8 cellular contexts compared by ENCODE assay signal in the genomic region with DNA sequence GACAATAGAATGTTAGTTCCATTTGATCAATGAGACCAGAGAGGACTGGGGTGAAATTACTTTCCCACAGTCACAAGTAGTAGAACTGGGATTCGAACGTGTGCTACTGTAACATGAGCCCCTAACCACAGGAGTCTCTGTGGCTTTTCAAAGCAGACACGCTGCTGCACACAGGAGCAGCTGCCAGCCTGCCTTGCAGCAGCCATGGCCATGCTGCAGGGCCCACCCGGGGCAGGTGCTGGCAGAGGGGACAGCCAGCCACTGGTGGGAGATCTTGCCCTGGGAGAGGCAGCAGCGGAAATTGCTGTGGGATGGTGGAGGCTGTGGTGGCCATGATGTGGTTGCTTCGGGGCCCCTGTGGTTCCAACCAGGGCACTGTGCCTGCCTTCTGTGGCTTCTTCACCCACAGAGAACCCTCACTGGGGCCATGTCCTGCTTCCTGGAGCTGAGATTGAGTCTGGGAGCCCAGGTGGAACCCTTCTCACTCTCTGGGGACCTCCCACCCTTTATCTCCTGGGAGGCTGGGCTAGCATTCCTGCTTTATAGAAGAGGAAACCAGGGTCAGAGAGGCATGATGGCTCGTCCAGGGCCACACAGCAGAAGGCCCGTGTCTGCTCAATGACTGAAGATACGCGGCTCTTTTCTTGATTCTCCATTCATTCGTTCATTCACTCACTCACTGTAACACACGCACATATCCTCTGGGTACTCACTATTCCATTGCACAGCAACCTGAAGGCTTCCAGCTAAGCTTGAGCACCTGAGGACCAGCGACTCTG. TPM values are rescaled to one million over a fixed set of nuclear protein-coding genes. Genes with fewer than 3 reads are reported as not detected.
DNase-seq lines count a peak whose midpoint lies in the region; ATAC-seq lines count a peak whose summit lies in the region.
"Not testable (repeated sequence)": the region's sequence is repeated elsewhere in the genome, so short reads cannot be mapped to it uniquely, and the experiment has no call there.

No MANE protein-coding gene starts in this region.

- intact Hi-C loops in activated CD4-positive, alpha-beta T cell treated with anti-CD3 and anti-CD28 coated beads for 36 hours (cut with DNase I, micrococcal nuclease), result not testable (repeated sequence)

- H3K27me3 Mint-ChIP-seq in activated CD4-positive, alpha-beta T cell treated with anti-CD3 and anti-CD28 coated beads for 36 hours; activated naive CD8-positive, alpha-beta T cell treated with anti-CD3 and anti-CD28 coated beads, Interleukin-2, amount 10 ng/mL, durations not matched to agents 7 days and 5 days; naive thymus-derived CD8-positive, alpha-beta T cell; stimulated activated naive CD8-positive, alpha-beta T cell treated with anti-CD3 and anti-CD28 coated beads, Interleukin-15, amount 100 ng/mL, for 72 hours: not testable (repeated sequence)

- not testable (repeated sequence) for H3K27ac Mint-ChIP-seq in activated CD4-positive, alpha-beta T cell treated with anti-CD3 and anti-CD28 coated beads for 36 hours; activated naive CD8-positive, alpha-beta T cell treated with anti-CD3 and anti-CD28 coated beads, Interleukin-2, amount 10 ng/mL, durations not matched to agents 7 days and 5 days; naive thymus-derived CD8-positive, alpha-beta T cell; stimulated activated naive CD8-positive, alpha-beta T cell treated with anti-CD3 and anti-CD28 coated beads, Interleukin-15, amount 100 ng/mL, for 72 hours

- not testable (repeated sequence) for H3K4me3 Mint-ChIP-seq in activated CD4-positive, alpha-beta T cell treated with anti-CD3 and anti-CD28 coated beads for 36 hours; activated naive CD8-positive, alpha-beta T cell treated with anti-CD3 and anti-CD28 coated beads, Interleukin-2, amount 10 ng/mL, durations not matched to agents 7 days and 5 days; naive thymus-derived CD8-positive, alpha-beta T cell; stimulated activated naive CD8-positive, alpha-beta T cell treated with anti-CD3 and anti-CD28 coated beads, Interleukin-15, amount 100 ng/mL, for 72 hours

- not testable (repeated sequence) for H3K4me1 Mint-ChIP-seq in activated CD4-positive, alpha-beta T cell treated with anti-CD3 and anti-CD28 coated beads for 36 hours; activated naive CD8-positive, alpha-beta T cell treated with anti-CD3 and anti-CD28 coated beads, Interleukin-2, amount 10 ng/mL, durations not matched to agents 7 days and 5 days; naive thymus-derived CD8-positive, alpha-beta T cell; stimulated activated naive CD8-positive, alpha-beta T cell treated with anti-CD3 and anti-CD28 coated beads, Interleukin-15, amount 100 ng/mL, for 72 hours

- H3K9me3 Mint-ChIP-seq in activated CD4-positive, alpha-beta T cell treated with anti-CD3 and anti-CD28 coated beads for 36 hours (ENCODE audit: low read depth); activated naive CD8-positive, alpha-beta T cell treated with anti-CD3 and anti-CD28 coated beads, Interleukin-2, amount 10 ng/mL, durations not matched to agents 7 days and 5 days; naive thymus-derived CD8-positive, alpha-beta T cell; stimulated activated naive CD8-positive, alpha-beta T cell treated with anti-CD3 and anti-CD28 coated beads, Interleukin-15, amount 100 ng/mL, for 72 hours: not testable (repeated sequence)

- peak; percentile 48 for ATAC-seq in GM18502 (IDR thresholded peaks at IDR 0.05; ENCODE audit: poor library complexity, unreplicated experiment)
- ATAC-seq in GM19395 (IDR thresholded peaks at IDR 0.05; ENCODE audit: unreplicated experiment), result peak; percentile 46
- ATAC-seq in HG02610 (IDR thresholded peaks at IDR 0.05; ENCODE audit: unreplicated experiment), result peak; percentile 34
- ATAC-seq in HG03571 (IDR thresholded peaks at IDR 0.05; ENCODE audit: unreplicated experiment), result peak; percentile 52
- peak; percentile 57 for ATAC-seq in activated CD4-positive, alpha-beta T cell treated with anti-CD3 and anti-CD28 coated beads for 36 hours
- peak; percentile 26 for ATAC-seq in activated naive CD8-positive, alpha-beta T cell treated with anti-CD3 and anti-CD28 coated beads, Interleukin-2, amount 10 ng/mL, durations not matched to agents 7 days and 5 days (ENCODE audit: low read depth)
- ATAC-seq in naive thymus-derived CD8-positive, alpha-beta T cell, result peak; percentile 74 to 80
- ATAC-seq in stimulated activated naive CD8-positive, alpha-beta T cell treated with anti-CD3 and anti-CD28 coated beads, Interleukin-15, amount 100 ng/mL, for 72 hours, result peak; percentile 87

- POLR2A ChIA-PET in activated CD4-positive, alpha-beta T cell treated with anti-CD3 and anti-CD28 coated beads for 36 hours (lab: Charles Lee); activated naive CD8-positive, alpha-beta T cell treated with anti-CD3 and anti-CD28 coated beads, Interleukin-2, amount 10 ng/mL, durations not matched to agents 7 days and 5 days (lab: Charles Lee); naive thymus-derived CD8-positive, alpha-beta T cell (lab: Charles Lee): not testable (repeated sequence)

- not testable (repeated sequence) for H3K36me3 Mint-ChIP-seq in activated CD4-positive, alpha-beta T cell treated with anti-CD3 and anti-CD28 coated beads for 36 hours (ENCODE audit: low read depth); activated naive CD8-positive, alpha-beta T cell treated with anti-CD3 and anti-CD28 coated beads, Interleukin-2, amount 10 ng/mL, durations not matched to agents 7 days and 5 days; naive thymus-derived CD8-positive, alpha-beta T cell

- not testable (repeated sequence) for DNase-seq in activated CD4-positive, alpha-beta T cell treated with anti-CD3 and anti-CD28 coated beads for 36 hours; activated naive CD8-positive, alpha-beta T cell treated with anti-CD3 and anti-CD28 coated beads, Interleukin-2, amount 10 ng/mL, durations not matched to agents 7 days and 5 days; naive thymus-derived CD8-positive, alpha-beta T cell; stimulated activated naive CD8-positive, alpha-beta T cell treated with anti-CD3 and anti-CD28 coated beads, Interleukin-15, amount 100 ng/mL, for 72 hours

- CTCF ChIA-PET in activated CD4-positive, alpha-beta T cell treated with anti-CD3 and anti-CD28 coated beads for 36 hours (lab: Charles Lee), result not testable (repeated sequence)

RNA-seq across cellular contexts. Expression of a gene that starts 20.8 kb away (rescaled TPM):
- total RNA-seq in activated CD4-positive, alpha-beta T cell treated with anti-CD3 and anti-CD28 coated beads for 36 hours, result 1 to 10 TPM; 6.8 to 8.2 TPM
- 1 to 10 TPM; 7.1 to 7.5 TPM for total RNA-seq in activated naive CD8-positive, alpha-beta T cell treated with anti-CD3 and anti-CD28 coated beads, Interleukin-2, amount 10 ng/mL, durations not matched to agents 7 days and 5 days
- total RNA-seq in naive thymus-derived CD8-positive, alpha-beta T cell, result 1 to 10 TPM; 6.1 to 6.5 TPM
- polyA plus RNA-seq in naive thymus-derived CD8-positive, alpha-beta T cell, result 1 to 10 TPM; 1.3 to 3.7 (median 1.6) TPM

Comparison
In these comparisons a context has a peak if more than half of its experiments do, and no peak if none do; other contexts are left out.
1. ATAC-seq: peak in every context shown above with its lines; median percentile 87 in stimulated activated naive CD8-positive, alpha-beta T cell treated with anti-CD3 and anti-CD28 coated beads, Interleukin-15, amount 100 ng/mL, for 72 hours; 77 in naive thymus-derived CD8-positive, alpha-beta T cell; 57 in activated CD4-positive, alpha-beta T cell treated with anti-CD3 and anti-CD28 coated beads for 36 hours; 52 in HG03571; 48 in GM18502; 46 in GM19395; 34 in HG02610; 26 in activated naive CD8-positive, alpha-beta T cell treated with anti-CD3 and anti-CD28 coated beads, Interleukin-2, amount 10 ng/mL, durations not matched to agents 7 days and 5 days.